13 cellular contexts compared by ENCODE assay signal in the genomic region with DNA sequence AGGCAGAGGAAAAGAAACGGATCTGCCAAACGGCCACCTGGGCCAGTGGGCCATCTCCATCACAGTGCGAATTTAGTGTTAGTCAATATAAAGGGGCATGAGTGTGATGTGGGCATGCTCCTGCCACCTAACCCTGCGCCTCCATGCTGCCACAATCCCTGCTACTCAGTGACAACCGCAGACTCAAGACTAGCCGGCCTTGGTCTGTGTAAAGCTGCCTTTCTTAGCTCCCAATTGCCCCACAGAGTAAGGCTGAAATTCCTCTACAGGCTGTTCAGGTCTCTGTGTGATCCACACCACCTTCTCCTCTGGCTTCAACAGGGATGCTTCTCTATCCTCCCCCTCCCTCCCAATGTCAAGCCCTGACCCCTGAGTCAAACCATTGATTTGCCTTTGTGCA.
DNase-seq lines count a peak whose midpoint lies in the region; ATAC-seq and TF ChIP-seq lines count a peak whose summit lies in the region.
"Had no signal": no experiment of that assay in that cellular context is flagged by ENCODE, and none has a peak within 500 bp of the region (broad histone marks: within the 10 kb centered on the region; RNA-seq: fewer than 3 reads in every experiment).

No MANE protein-coding gene starts in this region.

- H3K4me1 ChIP-seq in right atrium auricular region (peaks cover 0 to 22% of the 10 kb centered on the region in 2 donors), heart left ventricle (peaks cover 0 to 28% (median 16%) of the 10 kb centered on the region in 12 donors), osteoblast (ENCODE audit: insufficient read depth, low read length) (no peaks in the 10 kb centered on the region), vagina (peaks cover 22% of the 10 kb centered on the region)
- H3K4me1 ChIP-seq: A549 had no signal

- H3K79me2 ChIP-seq in osteoblast (ENCODE audit: insufficient read depth, low read length), result no peaks in the 10 kb centered on the region

- DNase-seq in right atrium auricular region (ENCODE audit: low spot score) (peak; percentile 43), heart left ventricle (no peak), ecto neural progenitor cell (ENCODE audit: low spot score) (peak; percentile 25), osteoblast (ENCODE audit: insufficient read length, low spot score, missing footprints) (peak; percentile 23), vagina (ENCODE audit: extremely low spot score in 2 of 2) (peak; percentile 67 to 82), NCI-H146 (lab: John Stamatoyannopoulos, UW) (no peak), foreskin fibroblast (no peak)
- DNase-seq: SIG-M5 had no signal

- H3K27me3 ChIP-seq in right atrium auricular region (no peaks in the 10 kb centered on the region), heart left ventricle (no peaks in the 10 kb centered on the region), osteoblast (ENCODE audit: insufficient read depth, low read length) (peaks cover 33% of the 10 kb centered on the region), vagina (no peaks in the 10 kb centered on the region)

- H3K9me3 ChIP-seq in right atrium auricular region, result no peaks in the 10 kb centered on the region
- H3K9me3 ChIP-seq in heart left ventricle, result no peaks in the 10 kb centered on the region
- H3K9me3 ChIP-seq in osteoblast (ENCODE audit: low read depth, low read length), result no peaks in the 10 kb centered on the region
- H3K9me3 ChIP-seq in vagina, result no peaks in the 10 kb centered on the region
- H3K9me3 ChIP-seq: A549, HAP-1 had no signal

- H3K4me3 ChIP-seq in right atrium auricular region (no peak overlapping the region), heart left ventricle (no peak overlapping the region), osteoblast (ENCODE audit: insufficient read depth, low read length) (no peak overlapping the region), vagina (no peak overlapping the region), foreskin fibroblast (ENCODE audit: low read depth in 1 of 2, low read length in 2 of 2) (no peak overlapping the region)
- H3K4me3 ChIP-seq: A549, GM12878, GM23248, HAP-1 had no signal

- no peaks in the 10 kb centered on the region for H4K20me1 ChIP-seq in osteoblast (ENCODE audit: insufficient read depth, low read length)

- ATAC-seq in heart left ventricle, result no peak
- ATAC-seq in HG02610 (IDR thresholded peaks at IDR 0.05; ENCODE audit: unreplicated experiment), result no peak

- 90 to 97% (median 95%) methylated on average over 6 of the region's 6 CpGs for WGBS in heart left ventricle, 4 donors

- no peak overlapping the region for H2AFZ ChIP-seq in osteoblast (ENCODE audit: low read length)
- H2AFZ ChIP-seq: GM23248 had no signal

- intact Hi-C loops in heart left ventricle (cut with DNase I) (loop anchor here in 9 of 10 donors (1.0 to 10.0 kb wide), 9 partner anchors 101 to 319 kb away; a partner anchor contains a TSS), vagina (cut with DNase I) (no loop called here)

- no peak overlapping the region for H3K4me2 ChIP-seq in osteoblast (ENCODE audit: insufficient read depth, low read length)
- H3K4me2 ChIP-seq: A549 had no signal

- H3K27ac ChIP-seq in right atrium auricular region (no peak overlapping the region), heart left ventricle (no peak overlapping the region), osteoblast (ENCODE audit: low read depth, low read length) (no peak overlapping the region), vagina (no peak overlapping the region)
- H3K27ac ChIP-seq: A549, GM23248 had no signal

- no peaks in the 10 kb centered on the region for H3K36me3 ChIP-seq in right atrium auricular region
- H3K36me3 ChIP-seq in heart left ventricle, result no peaks in the 10 kb centered on the region
- no peaks in the 10 kb centered on the region for H3K36me3 ChIP-seq in osteoblast (ENCODE audit: insufficient read depth, low read length)
- H3K36me3 ChIP-seq in vagina, result no peaks in the 10 kb centered on the region
- H3K36me3 ChIP-seq: HAP-1 had no signal

- no peak for TF ChIP-seq CTCF in right atrium auricular region (IDR thresholded peaks at IDR 0.05)
- no peak for TF ChIP-seq CTCF in heart left ventricle (IDR thresholded peaks at IDR 0.05)
- no peak for TF ChIP-seq CTCF in osteoblast (IDR thresholded peaks at IDR 0.05; ENCODE audit: extremely low read depth, low read depth, low read length)
- no peak for TF ChIP-seq CTCF in vagina (IDR thresholded peaks at IDR 0.05)
- TF ChIP-seq CTCF in foreskin fibroblast (IDR thresholded peaks at IDR 0.05; ENCODE audit: low read depth, low read length), result no peak

- no peak for TF ChIP-seq POLR2A in heart left ventricle (IDR thresholded peaks at IDR 0.05)
- TF ChIP-seq POLR2A in vagina (IDR thresholded peaks at IDR 0.05), result no peak

Comparison
In these comparisons a context has a peak if more than half of its experiments do, and no peak if none do; other contexts are left out.
1. DNase-seq: peak in right atrium auricular region (single experiment), ecto neural progenitor cell (single experiment), osteoblast (single experiment) and vagina (2 of 2); none in heart left ventricle (0 of 5), NCI-H146 (single experiment) and foreskin fibroblast (0 of 2).